In the genomic region with DNA sequence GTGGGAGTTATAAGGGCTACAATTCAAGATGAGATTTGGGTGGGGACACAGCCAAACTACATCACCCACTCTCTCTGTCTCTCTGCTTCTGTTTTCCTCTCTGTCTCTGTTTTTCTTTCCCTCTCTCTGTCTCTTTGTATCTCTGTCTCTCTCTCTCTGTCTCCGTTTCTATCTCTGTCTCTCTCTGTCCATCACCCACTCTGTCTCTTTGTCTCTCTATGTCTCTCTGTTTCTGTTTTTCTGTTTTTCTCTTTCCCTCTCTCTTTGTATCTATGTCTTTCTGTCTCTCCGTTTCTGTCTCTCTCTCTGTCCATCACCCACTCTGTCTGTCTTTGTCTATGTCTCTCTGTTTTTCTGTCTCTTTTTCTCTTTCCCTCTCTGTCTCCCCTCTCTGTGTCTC, we compare ENCODE assay signal across 17 cellular contexts. TPM values are rescaled to one million over a fixed set of nuclear protein-coding genes. Genes with fewer than 3 reads are reported as not detected.
DNase-seq lines count a peak whose midpoint lies in the region; ATAC-seq and TF ChIP-seq lines count a peak whose summit lies in the region.
"Had no signal": no experiment of that assay in that cellular context is flagged by ENCODE, and none has a peak within 500 bp of the region (broad histone marks: within the 10 kb centered on the region; RNA-seq: fewer than 3 reads in every experiment).

No MANE protein-coding gene starts in this region.

- BruUV-seq in HCT116 (replicated peaks; lab: Mats Ljungman, UMichigan), result no TSS peak

- H3K27me3 Mint-ChIP-seq in endothelial cell (ENCODE audit: unreplicated experiment), result peaks cover 19% of the 10 kb centered on the region

- H3K9ac ChIP-seq in HCT116 (ENCODE audit: low read length), result no peak overlapping the region

- ATAC-seq in activated naive CD4-positive, alpha-beta T cell treated with anti-CD3 and anti-CD28 coated beads, Interleukin-2, amount 50 U/mL, for 72 hours, result no peak
- ATAC-seq in HCT116 (no peak), esophagus mucosa (no peak)

- peaks cover 12 to 20% of the 10 kb centered on the region in 2 donors for H3K36me3 Mint-ChIP-seq in activated naive CD4-positive, alpha-beta T cell treated with anti-CD3 and anti-CD28 coated beads, Interleukin-2, amount 50 U/mL, for 72 hours
- peaks cover 34% of the 10 kb centered on the region for H3K36me3 Mint-ChIP-seq in endothelial cell (ENCODE audit: low read depth, unreplicated experiment)

- intact Hi-C loops in HCT116 (cut with micrococcal nuclease), result no loop called here
- intact Hi-C loops in testis (cut with DNase I; ENCODE audit: low total_unique reads), result no loop called here

- no peak overlapping the region for H3K4me3 ChIP-seq in HCT116 (replicated peaks in 1 of 2; ENCODE audit: low read depth in 1 of 2, low read length in 2 of 2)
- no peak overlapping the region for H3K4me3 ChIP-seq in testis

- H3K36me3 ChIP-seq in HCT116 (ENCODE audit: control insufficient read depth in 1 of 2, insufficient read depth in 2 of 2, low read length in 2 of 2) (no peaks in the 10 kb centered on the region), testis (ENCODE audit: low read depth, missing control alignments) (no peaks in the 10 kb centered on the region)
- H3K36me3 ChIP-seq: BE2C had no signal

- no peaks in the 10 kb centered on the region for H3K9me3 ChIP-seq in HCT116 (ENCODE audit: control insufficient read depth in 1 of 2, insufficient read depth in 1 of 2, low read depth in 1 of 2, low read length in 2 of 2)
- H3K9me3 ChIP-seq in testis, result no peaks in the 10 kb centered on the region
- H3K9me3 ChIP-seq: BE2C had no signal

- no peak overlapping the region for H2AFZ ChIP-seq in HCT116 (ENCODE audit: low read depth, low read length, poor library complexity, severe bottlenecking)

- H3K79me2 ChIP-seq in HCT116 (ENCODE audit: insufficient read depth, low read length), result no peaks in the 10 kb centered on the region

- peak overlapping the region; percentile 2 to 29 for H3K27ac Mint-ChIP-seq in activated naive CD4-positive, alpha-beta T cell treated with anti-CD3 and anti-CD28 coated beads, Interleukin-2, amount 50 U/mL, for 72 hours
- peak overlapping the region; percentile 3 for H3K27ac Mint-ChIP-seq in endothelial cell (ENCODE audit: unreplicated experiment)

- H3K9me2 ChIP-seq in HCT116 (ENCODE audit: insufficient read depth), result no peaks in the 10 kb centered on the region

- RAD21 ChIA-PET in HCT116 (lab: Charles Lee; ENCODE audit: low non-redundant PET in 1 of 2, low total read pairs in 2 of 2, uncharacterized antibody in 2 of 2, unreplicated experiment in 2 of 2), result no interaction called here

- TF ChIP-seq CTCF in HCT116 (IDR thresholded peaks at IDR 0.05 in 2 of 3, conservative IDR thresholded peaks at IDR 0.05 in 1 of 3; ENCODE audit: borderline replicate concordance in 1 of 3, insufficient read depth in 1 of 3, low read depth in 2 of 3, low read length in 2 of 3) (no peak), endothelial cell (IDR thresholded peaks at IDR 0.05; ENCODE audit: unreplicated experiment) (no peak), testis (IDR thresholded peaks at IDR 0.05) (no peak)

- no peak for TF ChIP-seq POLR2A in HCT116 (IDR thresholded peaks at IDR 0.05; ENCODE audit: borderline replicate concordance, extremely low read depth, insufficient read depth, insufficient read length)
- TF ChIP-seq POLR2A in testis (IDR thresholded peaks at IDR 0.05), result no peak

- peaks cover 6 to 15% of the 10 kb centered on the region in 2 experiments; a peak in 2 of 4 replicates for H3K4me1 ChIP-seq in HCT116 (ENCODE audit: control insufficient read depth in 1 of 2, insufficient read depth in 2 of 2, low read length in 2 of 2)
- no peaks in the 10 kb centered on the region for H3K4me1 ChIP-seq in testis
- H3K4me1 ChIP-seq: BE2C had no signal

- H3K9me3 Mint-ChIP-seq in activated naive CD4-positive, alpha-beta T cell treated with anti-CD3 and anti-CD28 coated beads, Interleukin-2, amount 50 U/mL, for 72 hours, result peaks cover 0 to 8% of the 10 kb centered on the region in 2 donors
- no peaks in the 10 kb centered on the region for H3K9me3 Mint-ChIP-seq in endothelial cell (ENCODE audit: unreplicated experiment)

- H3K27ac ChIP-seq in HCT116 (ENCODE audit: low read depth, low read length) (no peak overlapping the region), testis (no peak overlapping the region)

- peak overlapping the region; percentile 50 for H3K4me2 ChIP-seq in HCT116 (ENCODE audit: low read length)

- CTCF ChIA-PET in HCT116 (lab: Charles Lee), result no interaction called here

- TF ChIP-seq RAD21 in HCT116 (IDR thresholded peaks at IDR 0.05; ENCODE audit: low read depth), result no peak

- WGBS in testis, 2 donors, result 91 to 95% methylated on average over 2 of the region's 2 CpGs

- POLR2A ChIA-PET in HCT116 (lab: Charles Lee), result no interaction called here

- H3K27me3 ChIP-seq in HCT116 (ENCODE audit: insufficient read depth, low read length), result no peaks in the 10 kb centered on the region
- no peaks in the 10 kb centered on the region for H3K27me3 ChIP-seq in testis
- H3K27me3 ChIP-seq: BE2C had no signal

- no peaks in the 10 kb centered on the region for H4K20me1 ChIP-seq in HCT116 (ENCODE audit: insufficient read depth)

- peak overlapping the region; percentile 45 for H3K4me3 Mint-ChIP-seq in endothelial cell (ENCODE audit: unreplicated experiment)

- H3K4me1 Mint-ChIP-seq in endothelial cell (ENCODE audit: unreplicated experiment), result no peaks in the 10 kb centered on the region

- DNase-seq in activated naive CD4-positive, alpha-beta T cell treated with anti-CD3 and anti-CD28 coated beads, Interleukin-2, amount 50 U/mL, for 72 hours (ENCODE audit: low spot score in 2 of 2), result no peak
- no peak for DNase-seq in activated naive CD4-positive, alpha-beta T cell treated with Interleukin-2 at 50 U/mL for 16 hours
- DNase-seq in HCT116 (ENCODE audit: low read depth, low spot score) (no peak), endothelial cell (ENCODE audit: low spot score) (no peak), testis (no peak), RKO (ENCODE audit: low spot score) (no peak)
- DNase-seq: BE2C, COR-L47, KG1, NCI-H1092 treated with DMSO at 0.1 percent for 48 hours, NCI-H1694, NCI-H345, NCI-H526 treated with DMSO at 0.1 percent for 48 hours had no signal

TF ChIP-seq in HCT116, 20 proteins besides CTCF, POLR2A, EP300 and RAD21 (continues in another document):
- TF ChIP-seq ZFX (IDR thresholded peaks at IDR 0.05) (no peak), FOSL1 (IDR thresholded peaks at IDR 0.05; ENCODE audit: low read depth) (no peak), EZH2phosphoT487 (IDR thresholded peaks at IDR 0.05; ENCODE audit: borderline replicate concordance) (no peak), POLR2AphosphoS5 (IDR thresholded peaks at IDR 0.05; ENCODE audit: low read depth, low read length) (no peak), SP1 (IDR thresholded peaks at IDR 0.05; ENCODE audit: low read depth) (no peak), EZH2 (IDR thresholded peaks at IDR 0.05) (no peak), SIN3A (IDR thresholded peaks at IDR 0.05; ENCODE audit: low read depth) (no peak), ZNF274 (IDR thresholded peaks at IDR 0.05; ENCODE audit: low read depth, low read length) (no peak), EGR1 (IDR thresholded peaks at IDR 0.05; ENCODE audit: low read depth) (no peak), SRF (IDR thresholded peaks at IDR 0.05; ENCODE audit: low read depth) (no peak)
- TF ChIP-seq, protein P1, sequence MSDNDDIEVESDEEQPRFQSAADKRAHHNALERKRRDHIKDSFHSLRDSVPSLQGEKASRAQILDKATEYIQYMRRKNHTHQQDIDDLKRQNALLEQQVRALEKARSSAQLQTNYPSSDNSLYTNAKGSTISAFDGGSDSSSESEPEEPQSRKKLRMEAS (IDR thresholded peaks at IDR 0.05), result no peak
- TF ChIP-seq, protein P2, sequence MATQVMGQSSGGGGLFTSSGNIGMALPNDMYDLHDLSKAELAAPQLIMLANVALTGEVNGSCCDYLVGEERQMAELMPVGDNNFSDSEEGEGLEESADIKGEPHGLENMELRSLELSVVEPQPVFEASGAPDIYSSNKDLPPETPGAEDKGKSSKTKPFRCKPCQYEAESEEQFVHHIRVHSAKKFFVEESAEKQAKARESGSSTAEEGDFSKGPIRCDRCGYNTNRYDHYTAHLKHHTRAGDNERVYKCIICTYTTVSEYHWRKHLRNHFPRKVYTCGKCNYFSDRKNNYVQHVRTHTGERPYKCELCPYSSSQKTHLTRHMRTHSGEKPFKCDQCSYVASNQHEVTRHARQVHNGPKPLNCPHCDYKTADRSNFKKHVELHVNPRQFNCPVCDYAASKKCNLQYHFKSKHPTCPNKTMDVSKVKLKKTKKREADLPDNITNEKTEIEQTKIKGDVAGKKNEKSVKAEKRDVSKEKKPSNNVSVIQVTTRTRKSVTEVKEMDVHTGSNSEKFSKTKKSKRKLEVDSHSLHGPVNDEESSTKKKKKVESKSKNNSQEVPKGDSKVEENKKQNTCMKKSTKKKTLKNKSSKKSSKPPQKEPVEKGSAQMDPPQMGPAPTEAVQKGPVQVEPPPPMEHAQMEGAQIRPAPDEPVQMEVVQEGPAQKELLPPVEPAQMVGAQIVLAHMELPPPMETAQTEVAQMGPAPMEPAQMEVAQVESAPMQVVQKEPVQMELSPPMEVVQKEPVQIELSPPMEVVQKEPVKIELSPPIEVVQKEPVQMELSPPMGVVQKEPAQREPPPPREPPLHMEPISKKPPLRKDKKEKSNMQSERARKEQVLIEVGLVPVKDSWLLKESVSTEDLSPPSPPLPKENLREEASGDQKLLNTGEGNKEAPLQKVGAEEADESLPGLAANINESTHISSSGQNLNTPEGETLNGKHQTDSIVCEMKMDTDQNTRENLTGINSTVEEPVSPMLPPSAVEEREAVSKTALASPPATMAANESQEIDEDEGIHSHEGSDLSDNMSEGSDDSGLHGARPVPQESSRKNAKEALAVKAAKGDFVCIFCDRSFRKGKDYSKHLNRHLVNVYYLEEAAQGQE (IDR thresholded peaks at IDR 0.05; ENCODE audit: low read depth), result no peak
- TF ChIP-seq, protein P3, sequence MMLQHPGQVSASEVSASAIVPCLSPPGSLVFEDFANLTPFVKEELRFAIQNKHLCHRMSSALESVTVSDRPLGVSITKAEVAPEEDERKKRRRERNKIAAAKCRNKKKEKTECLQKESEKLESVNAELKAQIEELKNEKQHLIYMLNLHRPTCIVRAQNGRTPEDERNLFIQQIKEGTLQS (IDR thresholded peaks at IDR 0.05), result no peak

RNA-seq across cellular contexts. Expression of a gene that starts 25.3 kb away (rescaled TPM):
- under 1 TPM; 0.41 to 0.73 TPM for total RNA-seq in activated naive CD4-positive, alpha-beta T cell treated with anti-CD3 and anti-CD28 coated beads, Interleukin-2, amount 50 U/mL, for 72 hours
- total RNA-seq in HCT116 (2021; ENCODE audit: unreplicated experiment) (not detected), endothelial cell (ENCODE audit: unreplicated experiment) (0.97 TPM), testis (1 to 10 TPM; 4.6 to 5.5 TPM), esophagus mucosa (1.2 TPM)
- polyA plus RNA-seq in HCT116 (2012), result 0.05 and 0.17 TPM in 2 replicates
- 3.4 TPM for polyA plus RNA-seq in testis (ENCODE audit: insufficient read depth, low read depth, low replicate concordance)
- total RNA-seq: H1, M059J had no signal
- polyA plus RNA-seq: AG04450 had no signal

RNA-seq across cellular contexts. Expression of a gene that starts 30.0 kb away (rescaled TPM):
- total RNA-seq in activated naive CD4-positive, alpha-beta T cell treated with anti-CD3 and anti-CD28 coated beads, Interleukin-2, amount 50 U/mL, for 72 hours, result 100 to 1,000 TPM; 382 to 645 TPM
- 398 TPM for total RNA-seq in HCT116 (2021; ENCODE audit: unreplicated experiment)
- 534 and 685 TPM in 2 replicates for polyA plus RNA-seq in HCT116 (2012)
- total RNA-seq in endothelial cell (ENCODE audit: unreplicated experiment), result 488 TPM
- total RNA-seq in testis, result 100 to 1,000 TPM; 171 to 293 TPM
- polyA plus RNA-seq in testis (ENCODE audit: insufficient read depth, low read depth, low replicate concordance), result 157 TPM
- 294 TPM for total RNA-seq in esophagus mucosa
